ENCODE assay signal across 20 cellular contexts in genomic region chr7:3953946-3954345, GRCh38.
DNase-seq lines count a peak whose midpoint lies in the region; ATAC-seq, FAIRE-seq and TF ChIP-seq lines count a peak whose summit lies in the region.
"Had no signal": no experiment of that assay in that cellular context is flagged by ENCODE, and none has a peak within 500 bp of the region (broad histone marks: within the 10 kb centered on the region; RNA-seq: fewer than 3 reads in every experiment).

No MANE protein-coding gene starts in this region.

- DNase-seq in HepG2 (ENCODE audit: low spot score) = peak; percentile 62
- DNase-seq in right lobe of liver = no peak
- no peak for DNase-seq in HTR-8/SVneo (ENCODE audit: insufficient read length, low spot score)
- no peak for DNase-seq in urothelium cell line (ENCODE audit: low spot score)
- DNase-seq: AML-193; Caco-2; Calu3; CD4-positive, alpha-beta T cell; CD8-positive, alpha-beta T cell; DMS79 treated with DMSO at 0.1 percent for 48 hours; GF-D8 had no signal

- H4K20me1 ChIP-seq in HepG2 (ENCODE audit: insufficient read depth, low read length) = no peaks in the 10 kb centered on the region

- no peak overlapping the region for H2AFZ ChIP-seq in HepG2 (ENCODE audit: low read length)

- CTCF ChIA-PET in HepG2 (lab: Yijun Ruan, JAX; ENCODE audit: low intra/inter-chr PET ratio, low total read pairs) = no interaction called here

- TF ChIP-seq CTCF in HepG2 (CRISPR knock-in tag; IDR thresholded peaks at IDR 0.05) (no peak), right lobe of liver (IDR thresholded peaks at IDR 0.05) (no peak)

- TF ChIP-seq EP300 in HepG2 (IDR thresholded peaks at IDR 0.05; ENCODE audit: low read depth in 2 of 2, low read length in 2 of 2) (no peak), HepG2 (CRISPR knock-in tag; IDR thresholded peaks at IDR 0.05; ENCODE audit: borderline replicate concordance) (no peak)

- in situ Hi-C loops in HepG2 (cut with HindIII; ENCODE audit: extremely low pct_ligation_motif_present, low pct_unique_long_range_greater_than_20kb) = no loop called here

- H3K27ac ChIP-seq in HepG2 (ENCODE audit: extremely low read length, insufficient read depth, low read length) = peak overlapping the region; percentile 46
- no peak overlapping the region for H3K27ac ChIP-seq in right lobe of liver
- H3K27ac ChIP-seq: 22Rv1; A549; BLaER1 treated with 17β-estradiol and CSF1 and Interleukin-3, amounts not matched to agents 10 nM and 100 nM; C4-2B had no signal

- H3K4me2 ChIP-seq in HepG2 (ENCODE audit: low read depth, low read length) = 0 out of 2 replicates have a peak overlapping the region, but pooled peaks have one; percentile 12
- H3K4me2 ChIP-seq: A549 had no signal

- H3K9ac ChIP-seq in HepG2 (ENCODE audit: insufficient read depth, low read depth, low read length) = no peak overlapping the region
- H3K9ac ChIP-seq: BLaER1 treated with 17β-estradiol and CSF1 and Interleukin-3, amounts not matched to agents 10 nM and 100 nM had no signal

- H3K9me3 ChIP-seq in HepG2 (ENCODE audit: low read length) (no peaks in the 10 kb centered on the region), right lobe of liver (no peaks in the 10 kb centered on the region)
- H3K9me3 ChIP-seq: A549, Caco-2 had no signal

- no peaks in the 10 kb centered on the region for H3K79me2 ChIP-seq in HepG2 (ENCODE audit: insufficient read depth, low read length)

- intact Hi-C loops in HepG2 (cut with micrococcal nuclease; ENCODE audit: unreplicated experiment) (no loop called here), right lobe of liver (cut with DNase I) (no loop called here)

- TF ChIP-seq POLR2A in HepG2 (IDR thresholded peaks at IDR 0.05; ENCODE audit: insufficient read depth in 1 of 2, low read depth in 2 of 2, low read length in 2 of 2) (no peak), right lobe of liver (IDR thresholded peaks at IDR 0.05) (no peak)

- POLR2A ChIA-PET in HepG2 (lab: Yijun Ruan, JAX) = no interaction called here

- H3K36me3 ChIP-seq in HepG2 (replicated peaks in 1 of 2; ENCODE audit: control insufficient read depth in 1 of 2, insufficient read depth in 2 of 2, low read length in 2 of 2) (peaks cover 0 to 3% of the 10 kb centered on the region in 2 experiments; a peak in 2 of 5 replicates), right lobe of liver (no peaks in the 10 kb centered on the region)
- H3K36me3 ChIP-seq: BLaER1 treated with 17β-estradiol and CSF1 and Interleukin-3, amounts not matched to agents 10 nM and 100 nM had no signal

- ATAC-seq in HepG2 (peak; percentile 74), right lobe of liver (no peak), HG03039 (IDR thresholded peaks at IDR 0.05; ENCODE audit: unreplicated experiment) (no peak)
- ATAC-seq: A549; CD8-positive, alpha-beta T cell had no signal

- 67% methylated on average over 7 of the region's 7 CpGs for WGBS in HepG2 (ENCODE audit: low lambda C conversion rate)
- 93% methylated on average over 3 of the region's 7 CpGs for WGBS in right lobe of liver (ENCODE audit: insufficient coverage, low coverage, low lambda C conversion rate, missing lambda C conversion rate)

- peaks cover 47% of the 10 kb centered on the region for H3K4me1 ChIP-seq in HepG2 (ENCODE audit: insufficient read depth, low read length)
- H3K4me1 ChIP-seq in right lobe of liver = no peaks in the 10 kb centered on the region
- H3K4me1 ChIP-seq: Caco-2 had no signal

- TF ChIP-seq RAD21 in HepG2 (CRISPR knock-in tag; IDR thresholded peaks at IDR 0.05) = no peak

- no TSS peak for BruUV-seq in HepG2 (replicated peaks; lab: Mats Ljungman, UMichigan)

- FAIRE-seq in HepG2 (lab: Jason Lieb, UNC) (no peak), HTR-8/SVneo (lab: Jason Lieb, UNC) (peak; percentile 9), urothelium cell line (lab: Jason Lieb, UNC) (peak; percentile 9)
- FAIRE-seq: A549, D721Med, G401.6, GM12891, GM19239 had no signal

- H3K27me3 ChIP-seq in HepG2 (ENCODE audit: control insufficient read depth in 1 of 2, insufficient read depth in 2 of 2, low read length in 2 of 2) = no peaks in the 10 kb centered on the region
- H3K27me3 ChIP-seq in right lobe of liver = no peaks in the 10 kb centered on the region
- H3K27me3 ChIP-seq: BLaER1 treated with 17β-estradiol and CSF1 and Interleukin-3, amounts not matched to agents 10 nM and 100 nM had no signal

- no peak overlapping the region for H3K4me3 ChIP-seq in HepG2 (replicated peaks in 1 of 3; ENCODE audit: insufficient read depth in 1 of 3, low read depth in 2 of 3, low read length in 3 of 3)
- H3K4me3 ChIP-seq in right lobe of liver = no peak overlapping the region
- H3K4me3 ChIP-seq: A549; BLaER1 treated with 17β-estradiol and CSF1 and Interleukin-3, amounts not matched to agents 10 nM and 100 nM had no signal

TF ChIP-seq in HepG2, 621 proteins besides CTCF, POLR2A, EP300 and RAD21:
- no peak for TF ChIP-seq RCOR2 (CRISPR knock-in tag; IDR thresholded peaks at IDR 0.05)
- TF ChIP-seq JARID2 (CRISPR knock-in tag; IDR thresholded peaks at IDR 0.05; ENCODE audit: insufficient replicate concordance) = no peak
- TF ChIP-seq ZSCAN25 (CRISPR knock-in tag; IDR thresholded peaks at IDR 0.05) = peak; percentile 67
- TF ChIP-seq CEBPG (CRISPR knock-in tag; IDR thresholded peaks at IDR 0.05) = peak; percentile 72
- TF ChIP-seq RARA (CRISPR knock-in tag; IDR thresholded peaks at IDR 0.05) = 0 out of 2 replicates have a peak, but pooled peaks have one; percentile 12
